ENCODE assay signal across 8 cellular contexts in genomic region chr11:15650105-15650938, GRCh38.
DNase-seq lines count a peak whose midpoint lies in the region; ATAC-seq and TF ChIP-seq lines count a peak whose summit lies in the region.

No MANE protein-coding gene starts in this region.

- peaks cover 4% of the 10 kb centered on the region for H3K27me3 Mint-ChIP-seq in neural progenitor cell (ENCODE audit: insufficient read depth, low read depth)

- H3K4me3 Mint-ChIP-seq in neural progenitor cell, result peak overlapping the region; percentile 36

- H3K36me3 ChIP-seq in DOHH2 (ENCODE audit: control insufficient read depth, low read length) (no peaks in the 10 kb centered on the region), neural progenitor cell (no peaks in the 10 kb centered on the region), stomach smooth muscle (ENCODE audit: control insufficient read depth in 2 of 2, insufficient read depth in 2 of 2, low read length in 2 of 2) (no peaks in the 10 kb centered on the region)

- H3K4me2 ChIP-seq in DOHH2 (ENCODE audit: low read length), result peak overlapping the region; percentile 51
- peak overlapping the region; percentile 65 for H3K4me2 ChIP-seq in neural progenitor cell

- no peaks in the 10 kb centered on the region for H3K79me2 ChIP-seq in DOHH2 (ENCODE audit: control insufficient read depth, low read length)
- H3K79me2 ChIP-seq in neural progenitor cell (ENCODE audit: low read depth), result no peaks in the 10 kb centered on the region

- in situ Hi-C loops in KBM-7 (cut with MboI; ENCODE audit: low pct_unique_long_range_greater_than_20kb, low sequenced_read_pairs), result no loop called here

- H3K4me1 Mint-ChIP-seq in neural progenitor cell, result peaks cover 39% of the 10 kb centered on the region

- peak overlapping the region; percentile 58 for H3K27ac Mint-ChIP-seq in neural progenitor cell

- TF ChIP-seq CTCF in DOHH2 (IDR thresholded peaks at IDR 0.05; ENCODE audit: low read depth, low read length, poor library complexity, severe bottlenecking), result peak; percentile 75
- peak; percentile 96 for TF ChIP-seq CTCF in foreskin fibroblast (IDR thresholded peaks at IDR 0.05; ENCODE audit: low read depth, low read length)
- TF ChIP-seq CTCF in neural progenitor cell (IDR thresholded peaks at IDR 0.05), result peak; percentile 87

- H3F3A ChIP-seq in DOHH2 (ENCODE audit: control insufficient read depth, insufficient read depth) (no peaks in the 10 kb centered on the region), neural progenitor cell (ENCODE audit: low read depth) (peaks cover 11% of the 10 kb centered on the region)

- H3K4me1 ChIP-seq in DOHH2 (ENCODE audit: control insufficient read depth, low read length) (no peaks in the 10 kb centered on the region), neural progenitor cell (peaks cover 32% of the 10 kb centered on the region), stomach smooth muscle (ENCODE audit: control insufficient read depth, insufficient read depth, low read length) (peaks cover 16% of the 10 kb centered on the region)

- no peaks in the 10 kb centered on the region for H3K9me3 Mint-ChIP-seq in neural progenitor cell

- H4K20me1 ChIP-seq in DOHH2 (ENCODE audit: control insufficient read depth, insufficient read depth, low read depth, low read length) (no peaks in the 10 kb centered on the region), neural progenitor cell (ENCODE audit: low read depth) (no peaks in the 10 kb centered on the region)

- H3K27ac ChIP-seq in DOHH2 (ENCODE audit: low read depth, low read length) (no peak overlapping the region), neural progenitor cell (no peak overlapping the region), stomach smooth muscle (ENCODE audit: low read length) (no peak overlapping the region)

- DNase-seq in KBM-7 (peak; percentile 93), RPMI7951 (ENCODE audit: low read depth) (peak; percentile 80), activated gamma-delta T cell (lab: John Stamatoyannopoulos, UW) (peak; percentile 29), foreskin fibroblast (peak; percentile 87 to 96), neural progenitor cell (ENCODE audit: low spot score) (peak; percentile 98)

- H2AFZ ChIP-seq in neural progenitor cell (replicated peaks), result peak overlapping the region; percentile 71

- H3K4me3 ChIP-seq in DOHH2 (ENCODE audit: low read length) (peak overlapping the region; percentile 20; the same call in 1 of the 2 replicates), foreskin fibroblast (ENCODE audit: low read depth in 1 of 2, low read length in 2 of 2) (peak overlapping the region; percentile 34 to 46), neural progenitor cell (peak overlapping the region; percentile 17), stomach smooth muscle (ENCODE audit: low read length in 2 of 2) (peak overlapping the region; percentile 66)

- H3K9me3 ChIP-seq in DOHH2 (ENCODE audit: control insufficient read depth, insufficient read depth, low read length), result no peaks in the 10 kb centered on the region
- no peaks in the 10 kb centered on the region for H3K9me3 ChIP-seq in neural progenitor cell (ENCODE audit: low read depth)
- H3K9me3 ChIP-seq in stomach smooth muscle (ENCODE audit: control insufficient read depth in 2 of 2, low read length in 2 of 2), result no peaks in the 10 kb centered on the region

- ATAC-seq in GM21737 (IDR thresholded peaks at IDR 0.05; ENCODE audit: unreplicated experiment), result peak; percentile 99

- H3K27me3 ChIP-seq in DOHH2 (ENCODE audit: control insufficient read depth, low read length) (peaks cover 4% of the 10 kb centered on the region; the same call in 1 of the 2 replicates), neural progenitor cell (no peaks in the 10 kb centered on the region), stomach smooth muscle (ENCODE audit: control insufficient read depth in 1 of 2, insufficient read depth in 2 of 2, low read length in 2 of 2) (peaks cover 0 to 4% of the 10 kb centered on the region in 2 donors)

- no peaks in the 10 kb centered on the region for H3K36me3 Mint-ChIP-seq in neural progenitor cell

- H3K9me2 ChIP-seq in DOHH2 (replicated peaks; ENCODE audit: control insufficient read depth, low read length), result no peaks in the 10 kb centered on the region

- H3K9ac ChIP-seq in neural progenitor cell, result no peak overlapping the region
- peak overlapping the region; percentile 42 to 55 for H3K9ac ChIP-seq in stomach smooth muscle (ENCODE audit: low read length in 2 of 2)

Comparison
In these comparisons a context has a peak if more than half of its experiments do, and no peak if none do; other contexts are left out.
1. DNase-seq: peak in every context shown above with its lines; median percentile 98 in neural progenitor cell; 93 in KBM-7; 92 in foreskin fibroblast; 80 in RPMI7951; 29 in activated gamma-delta T cell.